In the genomic region with DNA sequence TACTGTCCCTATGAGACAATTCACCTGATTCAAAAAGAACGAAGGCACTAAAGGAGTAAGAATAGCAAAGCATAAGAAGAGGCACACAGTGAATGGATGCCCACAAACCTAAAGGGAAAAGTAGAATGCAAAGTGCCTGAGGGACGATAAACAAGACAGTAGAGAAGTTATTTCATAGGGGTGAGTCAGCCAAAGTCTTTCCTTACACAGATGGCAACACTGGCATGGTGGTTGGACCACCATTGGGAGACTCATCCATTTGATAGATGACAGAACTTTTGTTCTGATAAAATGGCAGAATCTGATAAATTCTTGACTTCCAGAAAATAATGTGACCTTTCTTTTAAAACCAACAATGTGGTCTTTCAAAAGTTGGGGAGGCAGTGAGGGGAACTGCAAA, we compare ENCODE assay signal across 34 cellular contexts.
"Had no signal": no experiment of that assay in that cellular context is flagged by ENCODE, and none has a peak within 500 bp of the region (broad histone marks: within the 10 kb centered on the region; RNA-seq: fewer than 3 reads in every experiment).

No MANE protein-coding gene starts in this region.

- H3K4me3 Mint-ChIP-seq: activated B cell treated with CpG ODN at 0.5 μM for 24 hours; activated CD4-positive, alpha-beta memory T cell treated with anti-CD3 and anti-CD28 coated beads for 36 hours; activated CD4-positive, alpha-beta T cell treated with anti-CD3 and anti-CD28 coated beads, Interleukin-2, amount 10 ng/mL, durations not matched to agents 24 days and 14 days; activated CD8-positive, alpha-beta T cell treated with anti-CD3 and anti-CD28 coated beads for 36 hours; activated naive CD4-positive, alpha-beta T cell treated with anti-CD3 and anti-CD28 coated beads for 36 hours; activated naive CD8-positive, alpha-beta T cell treated with anti-CD3 and anti-CD28 coated beads for 36 hours; activated T-cell treated with anti-CD3 and anti-CD28 coated beads, Interleukin-2, amount 50 U/mL, for 4 hours; activated T-cell treated with anti-CD3 and anti-CD28 coated beads, Interleukin-2, amount 50 U/mL, for 72 hours; activated T-helper 1 cell treated with anti-CD3 and anti-CD28 coated beads, Interleukin-12 subunit alpha, Interleukin-12 subunit beta, Interleukin-2, Interleukin-4 antibody, amounts not matched to agents 30 ng/mL and 10 ng/mL and 1 ng/mL, durations not matched to agents 14 hours and 24 hours and 36 hours; activated T-helper 17 cell treated with anti-CD3 and anti-CD28 coated beads, Interleukin-2, amount 50 U/mL, for 72 hours; T-helper 1 cell treated with Interleukin-12 subunit alpha and Interleukin-12 subunit beta and Interleukin-4 antibody, amounts not matched to agents 30 μg/mL and 1 μg/mL, for 36 hours; T-helper 2 cell treated with Interferon-gamma antibody and Interleukin-4, amounts not matched to agents 5 μg/mL and 100 μg/mL, for 36 hours had no signal

- H3K4me3 ChIP-seq: adrenal gland, body of pancreas, breast epithelium had no signal

- H3K36me3 Mint-ChIP-seq: activated CD4-positive, alpha-beta memory T cell treated with anti-CD3 and anti-CD28 coated beads for 36 hours; activated naive CD4-positive, alpha-beta T cell treated with anti-CD3 and anti-CD28 coated beads, Interleukin-2, amount 50 U/mL, for 72 hours; activated naive CD8-positive, alpha-beta T cell treated with anti-CD3 and anti-CD28 coated beads for 36 hours had no signal

- H3K9me3 Mint-ChIP-seq: activated B cell treated with CpG ODN at 0.5 μM for 24 hours; activated CD4-positive, alpha-beta memory T cell treated with anti-CD3 and anti-CD28 coated beads for 36 hours; activated CD4-positive, alpha-beta T cell treated with anti-CD3 and anti-CD28 coated beads, Interleukin-2, amount 10 ng/mL, durations not matched to agents 24 days and 14 days; activated CD8-positive, alpha-beta T cell treated with anti-CD3 and anti-CD28 coated beads for 36 hours; activated naive CD4-positive, alpha-beta T cell treated with anti-CD3 and anti-CD28 coated beads for 36 hours; activated naive CD4-positive, alpha-beta T cell treated with anti-CD3 and anti-CD28 coated beads, Interleukin-2, amount 50 U/mL, for 72 hours; activated naive CD8-positive, alpha-beta T cell treated with anti-CD3 and anti-CD28 coated beads for 36 hours; activated T-cell treated with anti-CD3 and anti-CD28 coated beads, Interleukin-2, amount 50 U/mL, for 4 hours; activated T-cell treated with anti-CD3 and anti-CD28 coated beads, Interleukin-2, amount 50 U/mL, for 72 hours; activated T-helper 1 cell treated with anti-CD3 and anti-CD28 coated beads, Interleukin-12 subunit alpha, Interleukin-12 subunit beta, Interleukin-2, Interleukin-4 antibody, amounts not matched to agents 30 ng/mL and 10 ng/mL and 1 ng/mL, durations not matched to agents 14 hours and 24 hours and 36 hours; activated T-helper 17 cell treated with anti-CD3 and anti-CD28 coated beads, Interleukin-2, amount 50 U/mL, for 72 hours; T-helper 1 cell treated with Interleukin-12 subunit alpha and Interleukin-12 subunit beta and Interleukin-4 antibody, amounts not matched to agents 30 μg/mL and 1 μg/mL, for 36 hours; T-helper 2 cell treated with Interferon-gamma antibody and Interleukin-4, amounts not matched to agents 5 μg/mL and 100 μg/mL, for 36 hours had no signal

- H3K4me1 ChIP-seq: adrenal gland, body of pancreas, breast epithelium had no signal

- H3K4me1 Mint-ChIP-seq: activated B cell treated with CpG ODN at 0.5 μM for 24 hours; activated CD4-positive, alpha-beta T cell treated with anti-CD3 and anti-CD28 coated beads, Interleukin-2, amount 10 ng/mL, durations not matched to agents 24 days and 14 days; activated naive CD8-positive, alpha-beta T cell treated with anti-CD3 and anti-CD28 coated beads for 36 hours; activated T-helper 17 cell treated with anti-CD3 and anti-CD28 coated beads, Interleukin-2, amount 50 U/mL, for 72 hours had no signal

- H3K27ac Mint-ChIP-seq: activated B cell treated with CpG ODN at 0.5 μM for 24 hours; activated CD4-positive, alpha-beta memory T cell treated with anti-CD3 and anti-CD28 coated beads for 36 hours; activated CD4-positive, alpha-beta T cell treated with anti-CD3 and anti-CD28 coated beads, Interleukin-2, amount 10 ng/mL, durations not matched to agents 24 days and 14 days; activated CD8-positive, alpha-beta T cell treated with anti-CD3 and anti-CD28 coated beads for 36 hours; activated naive CD4-positive, alpha-beta T cell treated with anti-CD3 and anti-CD28 coated beads for 36 hours; activated naive CD4-positive, alpha-beta T cell treated with anti-CD3 and anti-CD28 coated beads, Interleukin-2, amount 50 U/mL, for 72 hours; activated naive CD8-positive, alpha-beta T cell treated with anti-CD3 and anti-CD28 coated beads for 36 hours; activated T-cell treated with anti-CD3 and anti-CD28 coated beads, Interleukin-2, amount 50 U/mL, for 72 hours; activated T-helper 1 cell treated with anti-CD3 and anti-CD28 coated beads, Interleukin-12 subunit alpha, Interleukin-12 subunit beta, Interleukin-2, Interleukin-4 antibody, amounts not matched to agents 30 ng/mL and 10 ng/mL and 1 ng/mL, durations not matched to agents 14 hours and 24 hours and 36 hours; activated T-helper 17 cell treated with anti-CD3 and anti-CD28 coated beads, Interleukin-2, amount 50 U/mL, for 72 hours; T-helper 1 cell treated with Interleukin-12 subunit alpha and Interleukin-12 subunit beta and Interleukin-4 antibody, amounts not matched to agents 30 μg/mL and 1 μg/mL, for 36 hours; T-helper 2 cell treated with Interferon-gamma antibody and Interleukin-4, amounts not matched to agents 5 μg/mL and 100 μg/mL, for 36 hours had no signal

- H3K27me3 ChIP-seq: adrenal gland, body of pancreas, brain microvascular endothelial cell, breast epithelium had no signal

- H3K9me3 ChIP-seq: body of pancreas, breast epithelium had no signal

- H3K27ac ChIP-seq: adrenal gland, body of pancreas, brain microvascular endothelial cell, breast epithelium, VCaP had no signal

- H3K36me3 ChIP-seq: adrenal gland, brain microvascular endothelial cell, breast epithelium had no signal

- DNase-seq: activated B cell treated with CpG ODN at 0.5 μM for 24 hours; activated CD4-positive, alpha-beta memory T cell treated with anti-CD3 and anti-CD28 coated beads for 36 hours; activated CD4-positive, alpha-beta T cell treated with anti-CD3 and anti-CD28 coated beads for 4 hours; activated CD4-positive, alpha-beta T cell treated with anti-CD3 and anti-CD28 coated beads, Interleukin-2, amount 10 ng/mL, durations not matched to agents 24 days and 14 days; activated CD4-positive, alpha-beta T cell treated with anti-CD3 and anti-CD28 coated beads, Interleukin-2, amount 50 U/mL, for 1 hour; activated CD4-positive, alpha-beta T cell treated with anti-CD3 and anti-CD28 coated beads, Interleukin-2, amount 50 U/mL, for 4 hours; activated CD4-positive, CD25-positive, alpha-beta regulatory T cell treated with anti-CD3 and anti-CD28 coated beads, Interleukin-2, amount 50 U/mL, for 72 hours; activated CD8-positive, alpha-beta memory T cell treated with anti-CD3 and anti-CD28 coated beads, Interleukin-2, amount 50 U/mL, for 4 hours; activated CD8-positive, alpha-beta T cell treated with anti-CD3 and anti-CD28 coated beads for 36 hours; activated effector memory CD4-positive, alpha-beta T cell treated with anti-CD3 and anti-CD28 coated beads, Interleukin-2, amount 50 U/mL, for 16 hours; activated gamma-delta T cell treated with Interleukin-2 at 50 U/mL for 16 hours; activated naive CD4-positive, alpha-beta T cell; activated naive CD4-positive, alpha-beta T cell treated with anti-CD3 and anti-CD28 coated beads for 36 hours; activated naive CD4-positive, alpha-beta T cell treated with anti-CD3 and anti-CD28 coated beads, Interleukin-2, amount 50 U/mL, for 16 hours; activated naive CD8-positive, alpha-beta T cell treated with anti-CD3 and anti-CD28 coated beads for 36 hours; activated T-cell treated with anti-CD3 and anti-CD28 coated beads for 4 hours; activated T-cell treated with anti-CD3 and anti-CD28 coated beads, Interleukin-2, amount 50 U/mL, for 1 hour; activated T-cell treated with anti-CD3 and anti-CD28 coated beads, Interleukin-2, amount 50 U/mL, for 4 hours; activated T-cell treated with anti-CD3 and anti-CD28 coated beads, Interleukin-2, amount 50 U/mL, for 72 hours; adrenal gland; amniotic stem cell; aorta; body of pancreas; brain microvascular endothelial cell; central memory CD4-positive, alpha-beta T cell; T-helper 2 cell; T-helper 9 cell had no signal

- H3K27me3 Mint-ChIP-seq: activated CD4-positive, alpha-beta T cell treated with anti-CD3 and anti-CD28 coated beads, Interleukin-2, amount 10 ng/mL, durations not matched to agents 24 days and 14 days had no signal
